Comparison of ENCODE assay signal across 2 cellular contexts in the genomic region with DNA sequence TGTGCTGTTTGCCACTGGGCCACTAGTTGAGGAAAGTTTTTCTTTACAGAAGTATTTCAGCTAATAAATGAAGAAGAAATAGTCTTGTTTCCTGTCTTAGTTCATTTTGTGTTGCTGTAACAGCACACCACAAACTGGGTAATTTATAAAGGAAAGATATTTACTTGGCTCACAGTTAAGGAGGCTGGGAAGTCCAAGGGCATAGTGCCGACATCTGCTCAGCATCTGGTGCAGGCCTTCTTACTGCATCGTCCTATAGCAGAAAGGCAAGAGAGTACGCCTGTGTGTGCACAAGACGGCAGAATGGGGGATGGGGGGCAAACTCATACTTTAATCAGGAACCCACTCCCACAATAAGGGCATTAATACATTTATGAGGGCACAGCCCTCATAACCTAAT.
TF ChIP-seq lines count a peak whose summit lies in the region.

No MANE protein-coding gene starts in this region.

TF ChIP-seq in SK-N-SH treated with all-trans-retinoic acid at 6 μM for 48 hours, 23 proteins besides CTCF, POLR2A, EP300 and RAD21:
- TF ChIP-seq BACH2 (CRISPR knock-in tag; IDR thresholded peaks at IDR 0.05; ENCODE audit: borderline replicate concordance) (no peak), OSR1 (CRISPR knock-in tag; IDR thresholded peaks at IDR 0.05) (no peak), ZNF70 (CRISPR knock-in tag; IDR thresholded peaks at IDR 0.05) (no peak), CSDC2 (CRISPR knock-in tag; IDR thresholded peaks at IDR 0.05) (no peak)
- TF ChIP-seq, protein P1, sequence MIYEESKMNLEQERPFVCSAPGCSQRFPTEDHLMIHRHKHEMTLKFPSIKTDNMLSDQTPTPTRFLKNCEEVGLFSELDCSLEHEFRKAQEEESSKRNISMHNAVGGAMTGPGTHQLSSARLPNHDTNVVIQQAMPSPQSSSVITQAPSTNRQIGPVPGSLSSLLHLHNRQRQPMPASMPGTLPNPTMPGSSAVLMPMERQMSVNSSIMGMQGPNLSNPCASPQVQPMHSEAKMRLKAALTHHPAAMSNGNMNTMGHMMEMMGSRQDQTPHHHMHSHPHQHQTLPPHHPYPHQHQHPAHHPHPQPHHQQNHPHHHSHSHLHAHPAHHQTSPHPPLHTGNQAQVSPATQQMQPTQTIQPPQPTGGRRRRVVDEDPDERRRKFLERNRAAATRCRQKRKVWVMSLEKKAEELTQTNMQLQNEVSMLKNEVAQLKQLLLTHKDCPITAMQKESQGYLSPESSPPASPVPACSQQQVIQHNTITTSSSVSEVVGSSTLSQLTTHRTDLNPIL (CRISPR knock-in tag; IDR thresholded peaks at IDR 0.05; ENCODE audit: low read depth): no peak
- TF ChIP-seq, protein P2, sequence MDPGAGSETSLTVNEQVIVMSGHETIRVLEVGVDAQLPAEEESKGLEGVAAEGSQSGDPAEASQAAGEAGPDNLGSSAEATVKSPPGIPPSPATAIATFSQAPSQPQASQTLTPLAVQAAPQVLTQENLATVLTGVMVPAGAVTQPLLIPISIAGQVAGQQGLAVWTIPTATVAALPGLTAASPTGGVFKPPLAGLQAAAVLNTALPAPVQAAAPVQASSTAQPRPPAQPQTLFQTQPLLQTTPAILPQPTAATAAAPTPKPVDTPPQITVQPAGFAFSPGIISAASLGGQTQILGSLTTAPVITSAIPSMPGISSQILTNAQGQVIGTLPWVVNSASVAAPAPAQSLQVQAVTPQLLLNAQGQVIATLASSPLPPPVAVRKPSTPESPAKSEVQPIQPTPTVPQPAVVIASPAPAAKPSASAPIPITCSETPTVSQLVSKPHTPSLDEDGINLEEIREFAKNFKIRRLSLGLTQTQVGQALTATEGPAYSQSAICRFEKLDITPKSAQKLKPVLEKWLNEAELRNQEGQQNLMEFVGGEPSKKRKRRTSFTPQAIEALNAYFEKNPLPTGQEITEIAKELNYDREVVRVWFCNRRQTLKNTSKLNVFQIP (CRISPR knock-in tag; IDR thresholded peaks at IDR 0.05; ENCODE audit: borderline replicate concordance, low read depth): no peak

TF ChIP-seq in SK-N-SH, 30 proteins besides CTCF, POLR2A, EP300 and RAD21:
- no peak for TF ChIP-seq FOXM1 (IDR thresholded peaks at IDR 0.05; ENCODE audit: low read depth)
- TF ChIP-seq MEF2A (IDR thresholded peaks at IDR 0.05; ENCODE audit: borderline replicate concordance, low read depth): no peak
- no peak for TF ChIP-seq RCOR1 (IDR thresholded peaks at IDR 0.05; ENCODE audit: low read length)
- no peak for TF ChIP-seq POLR2AphosphoS5 (IDR thresholded peaks at IDR 0.05; ENCODE audit: low read depth, low read length)
- TF ChIP-seq MXI1 (IDR thresholded peaks at IDR 0.05; ENCODE audit: low read depth, low read length): no peak
- TF ChIP-seq FOSL2 (IDR thresholded peaks at IDR 0.05; ENCODE audit: borderline replicate concordance, low read depth): no peak
- TF ChIP-seq, protein P3, sequence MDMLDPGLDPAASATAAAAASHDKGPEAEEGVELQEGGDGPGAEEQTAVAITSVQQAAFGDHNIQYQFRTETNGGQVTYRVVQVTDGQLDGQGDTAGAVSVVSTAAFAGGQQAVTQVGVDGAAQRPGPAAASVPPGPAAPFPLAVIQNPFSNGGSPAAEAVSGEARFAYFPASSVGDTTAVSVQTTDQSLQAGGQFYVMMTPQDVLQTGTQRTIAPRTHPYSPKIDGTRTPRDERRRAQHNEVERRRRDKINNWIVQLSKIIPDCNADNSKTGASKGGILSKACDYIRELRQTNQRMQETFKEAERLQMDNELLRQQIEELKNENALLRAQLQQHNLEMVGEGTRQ (IDR thresholded peaks at IDR 0.05; ENCODE audit: borderline replicate concordance, low read depth, low read length): no peak
- TF ChIP-seq TAF1 (IDR thresholded peaks at IDR 0.05; ENCODE audit: borderline replicate concordance, low read depth, low read length): no peak
- no peak for TF ChIP-seq NRF1 (IDR thresholded peaks at IDR 0.05; ENCODE audit: low read depth, low read length)
- TF ChIP-seq SMC3 (IDR thresholded peaks at IDR 0.05; ENCODE audit: low read depth, low read length): no peak
- TF ChIP-seq CHD2 (IDR thresholded peaks at IDR 0.05; ENCODE audit: low read length, partially characterized antibody): no peak
- no peak for TF ChIP-seq YY1 (IDR thresholded peaks at IDR 0.05; ENCODE audit: low read depth)
- no peak for TF ChIP-seq SIN3A (IDR thresholded peaks at IDR 0.05; ENCODE audit: borderline replicate concordance, low read depth, low read length)
